In the genomic region with DNA sequence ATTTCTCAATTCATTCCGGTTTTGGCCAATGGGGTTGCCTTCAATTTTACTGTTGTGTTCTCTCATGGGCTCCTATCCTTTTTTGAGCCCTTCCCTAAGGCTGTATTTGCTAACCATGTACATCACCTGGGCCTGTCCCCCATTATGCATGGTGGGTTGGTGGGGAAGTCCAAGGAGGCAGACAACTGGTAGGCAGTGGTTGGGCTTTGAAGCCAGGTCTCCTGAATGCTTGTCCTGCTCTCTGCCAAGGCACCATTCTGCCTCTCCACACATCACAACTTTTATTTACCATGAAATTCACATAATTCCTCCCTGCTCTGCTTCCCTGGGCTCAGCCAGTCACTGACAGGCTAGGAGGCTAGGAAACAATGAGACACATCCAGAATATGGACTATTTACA, we compare ENCODE assay signal across 18 cellular contexts. TPM values are rescaled to one million over a fixed set of nuclear protein-coding genes. Genes with fewer than 3 reads are reported as not detected.
DNase-seq lines count a peak whose midpoint lies in the region; ATAC-seq lines count a peak whose summit lies in the region.
"Had no signal": no experiment of that assay in that cellular context is flagged by ENCODE, and none has a peak within 500 bp of the region (broad histone marks: within the 10 kb centered on the region; RNA-seq: fewer than 3 reads in every experiment).

No MANE protein-coding gene starts in this region.

- no peak overlapping the region for H3K4me3 Mint-ChIP-seq in activated naive CD4-positive, alpha-beta T cell treated with anti-CD3 and anti-CD28 coated beads for 36 hours

- no peaks in the 10 kb centered on the region for H3K4me1 Mint-ChIP-seq in activated naive CD4-positive, alpha-beta T cell treated with anti-CD3 and anti-CD28 coated beads for 36 hours (ENCODE audit: low read depth)

- no peak overlapping the region for H3K27ac Mint-ChIP-seq in activated naive CD4-positive, alpha-beta T cell treated with anti-CD3 and anti-CD28 coated beads for 36 hours

- H3K27me3 Mint-ChIP-seq in activated naive CD4-positive, alpha-beta T cell treated with anti-CD3 and anti-CD28 coated beads for 36 hours (ENCODE audit: low read depth), result no peaks in the 10 kb centered on the region

- no peak for ATAC-seq in GM18907 (IDR thresholded peaks at IDR 0.05; ENCODE audit: unreplicated experiment)

- CTCF ChIA-PET in activated naive CD4-positive, alpha-beta T cell treated with anti-CD3 and anti-CD28 coated beads for 36 hours (lab: Charles Lee), result no interaction called here

- H3K9me3 Mint-ChIP-seq in activated naive CD4-positive, alpha-beta T cell treated with anti-CD3 and anti-CD28 coated beads for 36 hours, result no peaks in the 10 kb centered on the region

- intact Hi-C loops in activated naive CD4-positive, alpha-beta T cell treated with anti-CD3 and anti-CD28 coated beads for 36 hours (cut with micrococcal nuclease), result no loop called here

- DNase-seq in activated naive CD4-positive, alpha-beta T cell treated with anti-CD3 and anti-CD28 coated beads for 36 hours, result peak; percentile 6
- no peak for DNase-seq in activated naive CD4-positive, alpha-beta T cell treated with anti-CD3 and anti-CD28 coated beads, Interleukin-2, amount 50 U/mL, for 16 hours
- DNase-seq in NCI-H1092 (lab: John Stamatoyannopoulos, UW), result peak; percentile 12
- peak; percentile 14 for DNase-seq in astrocyte of the hippocampus (ENCODE audit: low read depth, low spot score)
- DNase-seq in NCI-H2196 treated with DMSO at 0.1 percent for 48 hours (lab: John Stamatoyannopoulos, UW; ENCODE audit: unreplicated experiment), result no peak
- DNase-seq in iPS-NIHi11 (ENCODE audit: low spot score), result no peak
- DNase-seq: ACHN, COR-L47, DMS53, IMR-90, Karpas-422, MM.1S, NCI-H1436, NCI-H2081 treated with DMSO at 0.1 percent for 48 hours, NCI-H345, NCI-H82 had no signal

- no peaks in the 10 kb centered on the region for H3K36me3 Mint-ChIP-seq in activated naive CD4-positive, alpha-beta T cell treated with anti-CD3 and anti-CD28 coated beads for 36 hours (ENCODE audit: low read depth)

RNA-seq across cellular contexts. Expression of gene COPB2, which starts 41.0 kb away (rescaled TPM):
- total RNA-seq in activated naive CD4-positive, alpha-beta T cell treated with anti-CD3 and anti-CD28 coated beads for 36 hours, result 10 to 100 TPM; 83.8 to 89.2 TPM

RNA-seq across cellular contexts. Expression of gene RBP2, which starts 45.8 kb away (rescaled TPM):
- total RNA-seq in activated naive CD4-positive, alpha-beta T cell treated with anti-CD3 and anti-CD28 coated beads for 36 hours, result not detected
- total RNA-seq: HT1080, IMR-90 had no signal

Comparison
In these comparisons a context has a peak if more than half of its experiments do, and no peak if none do; other contexts are left out.
1. DNase-seq: peak in activated naive CD4-positive, alpha-beta T cell treated with anti-CD3 and anti-CD28 coated beads for 36 hours (single experiment), NCI-H1092 (single experiment) and astrocyte of the hippocampus (single experiment); none in activated naive CD4-positive, alpha-beta T cell treated with anti-CD3 and anti-CD28 coated beads, Interleukin-2, amount 50 U/mL, for 16 hours (single experiment), NCI-H2196 treated with DMSO at 0.1 percent for 48 hours (single experiment) and iPS-NIHi11 (single experiment).